Comparison of ENCODE assay signal across 8 cellular contexts in genomic region chr10:26437637-26438461, GRCh38. TPM values are rescaled to one million over a fixed set of nuclear protein-coding genes. Genes with fewer than 3 reads are reported as not detected.
A peak's percentile ranks its signal among the peaks of the same experiment; 100 is the strongest.
DNase-seq lines count a peak whose midpoint lies in the region; TF ChIP-seq lines count a peak whose summit lies in the region.

TSS of gene APBB1IP (plus strand) at chr10:26438341. CDS start at chr10:26492327, 53,986 bp downstream.

- H3K36me3 Mint-ChIP-seq in HFFc6 (ENCODE audit: low read depth): peaks cover 11% of the 10 kb centered on the region

- no peaks in the 10 kb centered on the region; the same call in 1 of the 2 replicates for H3K9me3 Mint-ChIP-seq in HFFc6

- DNase-seq in HFFc6 (peak; percentile 33), NOMO-1 treated with DMSO at 0.1 percent for 48 hours (lab: John Stamatoyannopoulos, UW; ENCODE audit: unreplicated experiment) (peak; percentile 99), head of caudate nucleus (peak; percentile 9 to 84 (median 46)), posterior cingulate gyrus (peak in 8 of 10 donors; percentile 13 to 91 (median 32)), hepatic stellate cell (ENCODE audit: low spot score) (no peak), NCI-H1436 treated with DMSO at 0.1 percent for 48 hours (lab: John Stamatoyannopoulos, UW) (no peak)
- DNase-seq in activated T-helper 9 cell treated with anti-CD3 and anti-CD28 coated beads, Interleukin-2, amount 50 U/mL, for 16 hours (ENCODE audit: low read depth): peak; percentile 22

- intact Hi-C loops in head of caudate nucleus (cut with DNase I): no loop called here
- intact Hi-C loops in posterior cingulate gyrus (cut with DNase I): no loop called here

- H3K4me1 Mint-ChIP-seq in HFFc6 (ENCODE audit: low read depth): peaks cover 49% of the 10 kb centered on the region

- peak; percentile 6 for TF ChIP-seq CTCF in GM12873 (IDR thresholded peaks at IDR 0.05; ENCODE audit: insufficient read depth, low read depth, low read length, missing control alignments)
- TF ChIP-seq CTCF in HFFc6 (IDR thresholded peaks at IDR 0.05): no peak

- H3K4me3 Mint-ChIP-seq in HFFc6: peak within 1 kb of the TSS; percentile 90

- H3K27me3 Mint-ChIP-seq in HFFc6 (ENCODE audit: insufficient read depth): no peaks in the 10 kb centered on the region

- peak within 1 kb of the TSS; percentile 91 for H3K27ac Mint-ChIP-seq in HFFc6

RNA-seq across cellular contexts. Expression of gene APBB1IP, which starts in this region (rescaled TPM):
- total RNA-seq in HFFc6 (2021; fragmentation: NEBNext Ultra II Directional; extraction: Animal tissue kit (Norgen Biotek cat#: 25700)): 10 to 100 TPM; 30.7 to 37.6 (median 35.5) TPM

Comparison
In these comparisons a context has a peak if more than half of its experiments do, and no peak if none do; other contexts are left out.
1. DNase-seq: peak in HFFc6 (single experiment), NOMO-1 treated with DMSO at 0.1 percent for 48 hours (single experiment), activated T-helper 9 cell treated with anti-CD3 and anti-CD28 coated beads, Interleukin-2, amount 50 U/mL, for 16 hours (single experiment), head of caudate nucleus (42 of 42) and posterior cingulate gyrus (8 of 10); none in hepatic stellate cell (single experiment) and NCI-H1436 treated with DMSO at 0.1 percent for 48 hours (single experiment).